In the genomic region with DNA sequence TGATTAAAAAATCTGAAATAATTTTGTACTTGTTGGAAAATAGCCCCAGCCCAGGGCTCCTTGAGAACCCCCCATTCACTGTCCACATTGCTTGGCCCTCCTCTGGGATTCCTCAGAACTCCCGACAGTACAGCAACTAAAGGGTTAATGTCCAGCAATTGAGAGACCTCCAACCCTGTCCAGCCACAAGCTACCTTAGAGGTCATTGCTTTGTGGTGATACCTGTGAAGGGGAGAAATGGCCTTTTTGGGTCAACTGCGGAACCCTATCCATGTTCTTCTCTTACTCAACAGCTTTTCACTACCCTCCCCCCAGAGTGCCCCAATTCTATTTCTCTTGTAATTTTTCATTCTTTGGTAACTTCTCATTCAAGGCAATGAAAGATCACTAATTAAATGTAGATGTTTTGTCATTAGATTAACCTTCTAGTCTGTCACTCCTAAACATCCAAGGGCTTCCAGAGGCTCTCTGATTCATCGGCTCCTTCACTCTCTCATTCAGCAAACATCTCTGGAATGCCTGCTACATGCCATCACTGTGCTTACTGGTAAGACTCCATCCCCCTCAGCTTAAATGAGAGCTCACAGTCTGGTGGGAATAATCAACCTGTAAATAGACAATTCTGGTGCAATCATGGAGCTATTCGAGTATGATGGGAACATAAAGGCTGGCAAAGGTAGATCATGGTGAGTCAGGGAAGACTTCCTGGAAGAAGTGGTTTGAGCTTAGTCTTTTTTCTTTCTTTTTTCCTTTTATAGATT, we compare ENCODE assay signal across 10 cellular contexts.
DNase-seq lines count a peak whose midpoint lies in the region; ATAC-seq and TF ChIP-seq lines count a peak whose summit lies in the region.
"Had no signal": no experiment of that assay in that cellular context is flagged by ENCODE, and none has a peak within 500 bp of the region (broad histone marks: within the 10 kb centered on the region; RNA-seq: fewer than 3 reads in every experiment).

No MANE protein-coding gene starts in this region.

- POLR2A ChIA-PET in WTC11 (lab: Charles Lee) = interaction anchor here (1.4 kb wide), 1 partner anchor 10 kb away, joined by 4 read pairs; no protein-coding TSS in a partner anchor
- POLR2A ChIA-PET in CD4-positive, alpha-beta memory T cell (lab: Charles Lee; ENCODE audit: partially characterized antibody) = no interaction called here

- no peak overlapping the region for H3K27ac ChIP-seq in CD4-positive, alpha-beta memory T cell (ENCODE audit: low read depth, low read length)
- H3K27ac ChIP-seq: dorsolateral prefrontal cortex had no signal

- no peaks in the 10 kb centered on the region for H3K36me3 ChIP-seq in CD4-positive, alpha-beta memory T cell (ENCODE audit: insufficient read depth, low read length)

- CTCF ChIA-PET in WTC11 (lab: Charles Lee) = interaction anchor here (1.1 to 2.0 kb wide), 2 partner anchors 75 to 147 kb away, joined by 3 to 5 read pairs; no protein-coding TSS in a partner anchor
- CTCF ChIA-PET in CD4-positive, alpha-beta memory T cell (lab: Charles Lee; ENCODE audit: partially characterized antibody) = interaction anchor here (1.0 kb wide), 1 partner anchor 14 kb away, joined by 3 read pairs; no protein-coding TSS in a partner anchor

- H3K4me3 Mint-ChIP-seq in WTC11 = no peak overlapping the region
- no peak overlapping the region for H3K4me3 Mint-ChIP-seq in CD4-positive, alpha-beta memory T cell
- H3K4me3 Mint-ChIP-seq: T-helper 2 cell treated with Interferon-gamma antibody and Interleukin-4, amounts not matched to agents 5 μg/mL and 100 μg/mL, for 36 hours had no signal

- H3K9me3 ChIP-seq in CD4-positive, alpha-beta memory T cell (ENCODE audit: control insufficient read depth in 1 of 2, low read length in 2 of 2) = no peaks in the 10 kb centered on the region

- no peaks in the 10 kb centered on the region for H3K36me3 Mint-ChIP-seq in WTC11
- H3K36me3 Mint-ChIP-seq in CD4-positive, alpha-beta memory T cell = no peaks in the 10 kb centered on the region

- no peak for TF ChIP-seq CTCF in WTC11 (IDR thresholded peaks at IDR 0.05)
- TF ChIP-seq CTCF in retinal pigment epithelial cell (conservative IDR thresholded peaks at IDR 0.05; ENCODE audit: low read depth, low read length) = no peak

- H3K4me1 Mint-ChIP-seq in WTC11 = peaks cover 32% of the 10 kb centered on the region
- peaks cover 0 to 1% (median 0%) of the 10 kb centered on the region in 4 donors for H3K4me1 Mint-ChIP-seq in CD4-positive, alpha-beta memory T cell

- ATAC-seq in WTC11 (peak; percentile 99), left cardiac atrium (peak; percentile 91 to 96), HG03095 (IDR thresholded peaks at IDR 0.05; ENCODE audit: unreplicated experiment) (no peak), GM18907 (IDR thresholded peaks at IDR 0.05; ENCODE audit: unreplicated experiment) (no peak)

- H3K4me1 ChIP-seq in CD4-positive, alpha-beta memory T cell (ENCODE audit: insufficient read depth, low read length) = no peaks in the 10 kb centered on the region

- intact Hi-C loops in left cardiac atrium (cut with DNase I) = loop anchor here in 1 of 2 donors (10.0 kb wide), 1 partner anchor 64 kb away; no protein-coding TSS in a partner anchor
- intact Hi-C loops in CD4-positive, alpha-beta memory T cell (cut with micrococcal nuclease) = no loop called here

- H3K9me3 Mint-ChIP-seq in WTC11 = no peaks in the 10 kb centered on the region
- H3K9me3 Mint-ChIP-seq in CD4-positive, alpha-beta memory T cell = peaks cover 0 to 3% (median 0%) of the 10 kb centered on the region in 8 donors
- H3K9me3 Mint-ChIP-seq: T-helper 2 cell treated with Interferon-gamma antibody and Interleukin-4, amounts not matched to agents 5 μg/mL and 100 μg/mL, for 36 hours had no signal

- peak overlapping the region; percentile 77; the same call in 1 of the 2 replicates for H3K27ac Mint-ChIP-seq in WTC11
- no peak overlapping the region for H3K27ac Mint-ChIP-seq in CD4-positive, alpha-beta memory T cell
- H3K27ac Mint-ChIP-seq: T-helper 2 cell treated with Interferon-gamma antibody and Interleukin-4, amounts not matched to agents 5 μg/mL and 100 μg/mL, for 36 hours had no signal

- H3K27me3 ChIP-seq in CD4-positive, alpha-beta memory T cell (ENCODE audit: insufficient read depth, low read length) = no peaks in the 10 kb centered on the region
- H3K27me3 ChIP-seq: dorsolateral prefrontal cortex had no signal

- no peaks in the 10 kb centered on the region for H3K27me3 Mint-ChIP-seq in WTC11 (ENCODE audit: low read depth)
- peaks cover 4 to 7% of the 10 kb centered on the region in 2 donors for H3K27me3 Mint-ChIP-seq in CD4-positive, alpha-beta memory T cell

- DNase-seq in GM04503 (ENCODE audit: low read depth) (peak; percentile 98), WTC11 (ENCODE audit: low spot score) (no peak), left cardiac atrium (peak; percentile 37), retinal pigment epithelial cell (ENCODE audit: low read depth) (peak; percentile 96), T-helper 9 cell (no peak)
- DNase-seq in CD4-positive, alpha-beta memory T cell = no peak
- DNase-seq: dorsolateral prefrontal cortex had no signal

- H3K4me3 ChIP-seq in retinal pigment epithelial cell (ENCODE audit: low read length) = no peak overlapping the region
- no peak overlapping the region for H3K4me3 ChIP-seq in CD4-positive, alpha-beta memory T cell (ENCODE audit: low read length in 2 of 2)
- H3K4me3 ChIP-seq: dorsolateral prefrontal cortex had no signal

TF ChIP-seq in WTC11, 78 proteins besides CTCF, POLR2A, EP300 and RAD21:
- no peak for TF ChIP-seq NFE2L1 (CRISPR knock-in tag; IDR thresholded peaks at IDR 0.05)
- TF ChIP-seq NFATC4 (CRISPR knock-in tag; IDR thresholded peaks at IDR 0.05) = no peak
- TF ChIP-seq, protein P1, sequence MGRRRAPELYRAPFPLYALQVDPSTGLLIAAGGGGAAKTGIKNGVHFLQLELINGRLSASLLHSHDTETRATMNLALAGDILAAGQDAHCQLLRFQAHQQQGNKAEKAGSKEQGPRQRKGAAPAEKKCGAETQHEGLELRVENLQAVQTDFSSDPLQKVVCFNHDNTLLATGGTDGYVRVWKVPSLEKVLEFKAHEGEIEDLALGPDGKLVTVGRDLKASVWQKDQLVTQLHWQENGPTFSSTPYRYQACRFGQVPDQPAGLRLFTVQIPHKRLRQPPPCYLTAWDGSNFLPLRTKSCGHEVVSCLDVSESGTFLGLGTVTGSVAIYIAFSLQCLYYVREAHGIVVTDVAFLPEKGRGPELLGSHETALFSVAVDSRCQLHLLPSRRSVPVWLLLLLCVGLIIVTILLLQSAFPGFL (CRISPR knock-in tag; IDR thresholded peaks at IDR 0.05; ENCODE audit: borderline replicate concordance) = no peak
- TF ChIP-seq, protein P2, sequence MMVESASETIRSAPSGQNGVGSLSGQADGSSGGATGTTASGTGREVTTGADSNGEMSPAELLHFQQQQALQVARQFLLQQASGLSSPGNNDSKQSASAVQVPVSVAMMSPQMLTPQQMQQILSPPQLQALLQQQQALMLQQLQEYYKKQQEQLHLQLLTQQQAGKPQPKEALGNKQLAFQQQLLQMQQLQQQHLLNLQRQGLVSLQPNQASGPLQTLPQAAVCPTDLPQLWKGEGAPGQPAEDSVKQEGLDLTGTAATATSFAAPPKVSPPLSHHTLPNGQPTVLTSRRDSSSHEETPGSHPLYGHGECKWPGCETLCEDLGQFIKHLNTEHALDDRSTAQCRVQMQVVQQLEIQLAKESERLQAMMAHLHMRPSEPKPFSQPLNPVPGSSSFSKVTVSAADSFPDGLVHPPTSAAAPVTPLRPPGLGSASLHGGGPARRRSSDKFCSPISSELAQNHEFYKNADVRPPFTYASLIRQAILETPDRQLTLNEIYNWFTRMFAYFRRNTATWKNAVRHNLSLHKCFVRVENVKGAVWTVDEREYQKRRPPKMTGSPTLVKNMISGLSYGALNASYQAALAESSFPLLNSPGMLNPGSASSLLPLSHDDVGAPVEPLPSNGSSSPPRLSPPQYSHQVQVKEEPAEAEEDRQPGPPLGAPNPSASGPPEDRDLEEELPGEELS (CRISPR knock-in tag; IDR thresholded peaks at IDR 0.05) = no peak

Comparison
In these comparisons a context has a peak if more than half of its experiments do, and no peak if none do; other contexts are left out.
1. DNase-seq: peak in GM04503 (single experiment), left cardiac atrium (single experiment) and retinal pigment epithelial cell (single experiment); none in WTC11 (single experiment), CD4-positive, alpha-beta memory T cell (0 of 5) and T-helper 9 cell (single experiment).
2. ATAC-seq: peak in WTC11 (single experiment) and left cardiac atrium (2 of 2); none in HG03095 (single experiment) and GM18907 (single experiment).